1 cellular context compared by ENCODE assay signal in the genomic region with DNA sequence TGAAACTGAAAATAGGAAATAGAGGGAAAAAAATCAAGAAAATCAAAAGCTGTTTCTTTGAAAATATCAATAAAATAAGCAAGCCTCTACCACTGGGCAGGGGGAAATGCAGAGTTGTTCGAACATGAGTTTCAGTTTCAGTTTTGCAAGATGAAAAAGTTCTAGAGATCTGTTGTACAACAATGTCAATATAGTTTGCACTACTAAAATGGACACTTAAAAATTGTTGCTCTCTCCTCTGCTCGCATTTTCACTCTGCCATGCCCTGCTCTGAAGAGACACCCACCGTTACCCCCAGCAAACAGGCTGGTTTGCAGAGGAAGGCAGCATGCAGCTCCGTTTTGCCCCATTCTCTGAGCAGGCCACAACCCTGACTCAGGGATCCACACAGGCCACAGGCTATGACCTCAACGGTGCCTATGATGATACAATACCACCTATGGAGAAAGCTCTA.
TF ChIP-seq lines count a peak whose summit lies in the region.

No MANE protein-coding gene starts in this region.

TF ChIP-seq in H1, 55 proteins besides CTCF, POLR2A, EP300 and RAD21 (continued from another document):
- no peak for TF ChIP-seq CEBPB (IDR thresholded peaks at IDR 0.05; ENCODE audit: low read depth, low read length)
- TF ChIP-seq, protein P1, sequence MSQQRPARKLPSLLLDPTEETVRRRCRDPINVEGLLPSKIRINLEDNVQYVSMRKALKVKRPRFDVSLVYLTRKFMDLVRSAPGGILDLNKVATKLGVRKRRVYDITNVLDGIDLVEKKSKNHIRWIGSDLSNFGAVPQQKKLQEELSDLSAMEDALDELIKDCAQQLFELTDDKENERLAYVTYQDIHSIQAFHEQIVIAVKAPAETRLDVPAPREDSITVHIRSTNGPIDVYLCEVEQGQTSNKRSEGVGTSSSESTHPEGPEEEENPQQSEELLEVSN (IDR thresholded peaks at IDR 0.05) = no peak
